In genomic region chr20:10789386-10789785, GRCh38 we compare ENCODE assay signal across 15 cellular contexts.
"Had no signal": no experiment of that assay in that cellular context is flagged by ENCODE, and none has a peak within 500 bp of the region (broad histone marks: within the 10 kb centered on the region; RNA-seq: fewer than 3 reads in every experiment).

No MANE protein-coding gene starts in this region.

- H3K27ac Mint-ChIP-seq: activated CD4-positive, alpha-beta T cell treated with anti-CD3 and anti-CD28 coated beads, Interleukin-2, amount 10 ng/mL, durations not matched to agents 7 days and 5 days; activated naive CD4-positive, alpha-beta T cell treated with anti-CD3 and anti-CD28 coated beads, Interleukin-2, amount 50 U/mL, for 72 hours; activated T-cell treated with anti-CD3 and anti-CD28 coated beads, Interleukin-2, amount 50 U/mL, for 72 hours; endodermal cell; natural killer cell treated with Interleukin-12 subunit alpha and Interleukin-12 subunit beta and Interleukin-15 and Interleukin-18, amount 100 ng/mL, for 72 hours had no signal

- H3K9me3 ChIP-seq: prostate gland had no signal

- DNase-seq: activated CD4-positive, alpha-beta T cell treated with anti-CD3 and anti-CD28 coated beads, Interleukin-2, amount 10 ng/mL, durations not matched to agents 7 days and 5 days; activated CD4-positive, CD25-positive, alpha-beta regulatory T cell; activated CD8-positive, alpha-beta memory T cell treated with anti-CD3 and anti-CD28 coated beads, Interleukin-2, amount 50 U/mL, for 48 hours; activated gamma-delta T cell; activated T-cell treated with anti-CD3 and anti-CD28 coated beads, Interleukin-2, amount 50 U/mL, for 72 hours; dorsolateral prefrontal cortex; endodermal cell; stimulated activated CD4-positive, alpha-beta T cell treated with anti-CD3 and anti-CD28 coated beads, Interleukin-4, amount 100 ng/mL, for 4 hours; stimulated activated CD8-positive, alpha-beta memory T cell treated with anti-CD3 and anti-CD28 coated beads, Interleukin-4, amount 100 ng/mL, for 48 hours; stimulated activated naive CD4-positive, alpha-beta T cell treated with Interleukin-2 at 50 U/mL for 16 hours; T-helper 2 cell had no signal

- H3K36me3 ChIP-seq: prostate gland had no signal

- H3K27me3 Mint-ChIP-seq: activated CD4-positive, alpha-beta T cell treated with anti-CD3 and anti-CD28 coated beads, Interleukin-2, amount 10 ng/mL, durations not matched to agents 7 days and 5 days had no signal

- H3K4me2 ChIP-seq: smooth muscle cell had no signal

- ATAC-seq: activated naive CD4-positive, alpha-beta T cell treated with anti-CD3 and anti-CD28 coated beads, Interleukin-2, amount 50 U/mL, for 72 hours; activated T-cell treated with anti-CD3 and anti-CD28 coated beads, Interleukin-2, amount 50 U/mL, for 72 hours; natural killer cell treated with Interleukin-12 subunit alpha and Interleukin-12 subunit beta and Interleukin-15 and Interleukin-18, amount 100 ng/mL, for 72 hours had no signal

- H3K4me1 ChIP-seq: prostate gland had no signal

- H3K9me3 Mint-ChIP-seq: activated CD4-positive, alpha-beta T cell treated with anti-CD3 and anti-CD28 coated beads, Interleukin-2, amount 10 ng/mL, durations not matched to agents 7 days and 5 days; endodermal cell had no signal

- H3K4me3 ChIP-seq: dorsolateral prefrontal cortex, prostate gland, smooth muscle cell had no signal

- H3K4me3 Mint-ChIP-seq: activated CD4-positive, alpha-beta T cell treated with anti-CD3 and anti-CD28 coated beads, Interleukin-2, amount 10 ng/mL, durations not matched to agents 7 days and 5 days; activated T-cell treated with anti-CD3 and anti-CD28 coated beads, Interleukin-2, amount 50 U/mL, for 72 hours; endodermal cell; natural killer cell treated with Interleukin-12 subunit alpha and Interleukin-12 subunit beta and Interleukin-15 and Interleukin-18, amount 100 ng/mL, for 72 hours had no signal

- H3K36me3 Mint-ChIP-seq: activated naive CD4-positive, alpha-beta T cell treated with anti-CD3 and anti-CD28 coated beads, Interleukin-2, amount 50 U/mL, for 72 hours; natural killer cell treated with Interleukin-12 subunit alpha and Interleukin-12 subunit beta and Interleukin-15 and Interleukin-18, amount 100 ng/mL, for 72 hours had no signal

- H3K27me3 ChIP-seq: dorsolateral prefrontal cortex had no signal

- H3K4me1 Mint-ChIP-seq: activated CD4-positive, alpha-beta T cell treated with anti-CD3 and anti-CD28 coated beads, Interleukin-2, amount 10 ng/mL, durations not matched to agents 7 days and 5 days had no signal

- H3K27ac ChIP-seq: dorsolateral prefrontal cortex, prostate gland had no signal
